22 cellular contexts compared by ENCODE assay signal in the genomic region with DNA sequence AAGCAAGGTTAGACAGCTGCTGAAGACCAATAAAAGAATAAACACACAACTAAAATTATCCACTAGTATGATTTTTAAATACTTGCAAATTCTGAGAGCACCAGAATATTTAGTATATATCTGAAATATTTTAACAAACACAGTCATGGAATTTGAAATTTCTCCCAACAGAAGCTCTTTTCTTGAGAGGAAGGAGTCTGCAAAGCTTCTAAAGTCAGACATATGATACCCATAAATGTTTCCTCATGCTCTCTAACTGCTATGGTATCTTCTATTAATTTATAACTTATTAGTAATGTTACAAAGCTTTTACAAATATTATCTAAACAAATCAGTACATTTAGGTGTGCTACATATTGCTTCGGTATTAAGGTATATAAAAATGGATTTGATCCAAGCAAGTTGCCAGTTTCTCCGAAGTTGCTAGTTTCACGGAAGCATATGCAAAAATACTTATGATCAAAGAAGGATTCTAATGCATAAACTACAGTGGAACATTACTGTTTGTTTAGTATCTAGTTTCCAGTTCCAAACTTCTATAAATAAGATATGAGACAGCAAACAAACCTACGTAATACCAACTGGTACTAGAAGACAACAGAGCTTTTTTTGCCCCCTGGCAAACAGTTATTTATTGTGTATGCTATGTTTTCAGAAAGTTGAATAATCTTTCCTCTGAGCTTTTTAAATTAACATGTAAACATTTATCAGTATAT. TPM values are rescaled to one million over a fixed set of nuclear protein-coding genes. Genes with fewer than 3 reads are reported as not detected.
A peak's percentile ranks its signal among the peaks of the same experiment; 100 is the strongest.
DNase-seq lines count a peak whose midpoint lies in the region; ATAC-seq, FAIRE-seq and TF ChIP-seq lines count a peak whose summit lies in the region.
"Had no signal": no experiment of that assay in that cellular context is flagged by ENCODE, and none has a peak within 500 bp of the region (broad histone marks: within the 10 kb centered on the region; RNA-seq: fewer than 3 reads in every experiment).

No MANE protein-coding gene starts in this region.

- TF ChIP-seq CTCF in SK-N-SH (IDR thresholded peaks at IDR 0.05) = no peak
- TF ChIP-seq CTCF in PC-3 (conservative IDR thresholded peaks at IDR 0.05; ENCODE audit: low read depth, low read length) = no peak

- FAIRE-seq in small intestine (lab: Jason Lieb, UNC) = no peak

- no TSS peak for BruUV-seq in PC-3 (replicated peaks; lab: Mats Ljungman, UMichigan)

- intact Hi-C loops in PC-3 (cut with micrococcal nuclease) = no loop called here

- peaks cover 4 to 8% of the 10 kb centered on the region in 2 experiments; a peak in 3 of 4 replicates for H3K4me1 ChIP-seq in SK-N-SH (ENCODE audit: control insufficient read depth in 1 of 2, insufficient read depth in 2 of 2, low read depth in 1 of 2, low read length in 1 of 2)
- H3K4me1 ChIP-seq in PC-3 (ENCODE audit: insufficient read depth, low read length) = peaks cover 21% of the 10 kb centered on the region
- H3K4me1 ChIP-seq in small intestine (ENCODE audit: control insufficient read depth in 2 of 2, insufficient read depth in 1 of 2, low read depth in 1 of 2, low read length in 1 of 2) = peaks cover 2 to 3% of the 10 kb centered on the region in 2 donors
- H3K4me1 ChIP-seq: breast epithelium had no signal

- no peaks in the 10 kb centered on the region for H3K27me3 ChIP-seq in SK-N-SH (ENCODE audit: insufficient read depth)
- H3K27me3 ChIP-seq in PC-3 (ENCODE audit: low read length) = no peaks in the 10 kb centered on the region
- no peaks in the 10 kb centered on the region for H3K27me3 ChIP-seq in layer of hippocampus (ENCODE audit: control insufficient read depth, insufficient read depth, low read length)
- no peaks in the 10 kb centered on the region for H3K27me3 ChIP-seq in small intestine (ENCODE audit: control insufficient read depth in 2 of 2, insufficient read depth in 2 of 2, low read length in 2 of 2)
- H3K27me3 ChIP-seq: breast epithelium, neutrophil had no signal

- H3K4me3 ChIP-seq in SK-N-SH (ENCODE audit: low read depth in 2 of 2, low read length in 1 of 2) (no peak overlapping the region), PC-3 (ENCODE audit: low read length) (no peak overlapping the region), small intestine (ENCODE audit: low read depth in 1 of 2, low read length in 2 of 2) (no peak overlapping the region)
- H3K4me3 ChIP-seq: breast epithelium had no signal

- H3K9me3 ChIP-seq in SK-N-SH (no peaks in the 10 kb centered on the region), PC-3 (ENCODE audit: low read length) (no peaks in the 10 kb centered on the region), small intestine (ENCODE audit: control insufficient read depth, low read depth) (no peaks in the 10 kb centered on the region)
- H3K9me3 ChIP-seq: breast epithelium, neutrophil had no signal

- no peak overlapping the region for H3K4me2 ChIP-seq in SK-N-SH
- peak overlapping the region; percentile 44 for H3K4me2 ChIP-seq in PC-3 (ENCODE audit: low read length)

- H3K9me2 ChIP-seq in SK-N-SH (no peaks in the 10 kb centered on the region), PC-3 (replicated peaks; ENCODE audit: low read length) (no peaks in the 10 kb centered on the region)

- H3K9ac ChIP-seq in SK-N-SH = no peak overlapping the region
- H3K9ac ChIP-seq in PC-3 (ENCODE audit: low read length) = no peak overlapping the region

- H2AFZ ChIP-seq in SK-N-SH (ENCODE audit: low read depth) = no peak overlapping the region
- H2AFZ ChIP-seq in PC-3 (ENCODE audit: low read length) = no peak overlapping the region

- no peak for DNase-seq in SK-N-SH
- peak; percentile 44 for DNase-seq in PC-3
- peak; percentile 66 for DNase-seq in superior temporal gyrus (ENCODE audit: extremely low spot score)
- no peak for DNase-seq in central memory CD4-positive, alpha-beta T cell
- no peak for DNase-seq in activated T-cell treated with anti-CD3 and anti-CD28 coated beads, Interleukin-2, amount 50 U/mL, for 1 hour
- no peak for DNase-seq in small intestine
- DNase-seq: activated CD4-positive, alpha-beta T cell treated with anti-CD3 and anti-CD28 coated beads for 48 hours; cortex of kidney; effector memory CD8-positive, alpha-beta T cell; erythroblast; naive B cell; NCI-H1105; NCI-H187 treated with DMSO at 0.1 percent for 48 hours; NCI-H748 treated with DMSO at 0.1 percent for 48 hours; SHP77 treated with DMSO at 0.1 percent for 48 hours; WERI-Rb-1 had no signal

- ATAC-seq in SK-N-SH treated with all-trans-retinoic acid at 6 μM for 48 hours = peak; percentile 48; the same call in 1 of the 3 replicates
- ATAC-seq in PC-3 = peak; percentile 81
- ATAC-seq: effector memory CD8-positive, alpha-beta T cell; Panc1; stimulated activated effector memory CD8-positive, alpha-beta T cell treated with anti-CD3 and anti-CD28 coated beads, Interleukin-12 subunit alpha, Interleukin-12 subunit beta, amount 100 ng/mL, for 72 hours had no signal

- CTCF ChIA-PET in SK-N-SH (lab: Yijun Ruan, JAX) = interaction anchor here (0.8 kb wide), 1 partner anchor 186 kb away, joined by 4 read pairs; no protein-coding TSS in a partner anchor
- CTCF ChIA-PET in PC-3 (lab: Charles Lee) = no interaction called here

- TF ChIP-seq EP300 in SK-N-SH (IDR thresholded peaks at IDR 0.05; ENCODE audit: borderline replicate concordance in 1 of 2, low read depth in 1 of 2, low read length in 1 of 2) = no peak

- H3K27ac ChIP-seq in SK-N-SH (ENCODE audit: low read depth in 2 of 2, low read length in 1 of 2) (no peak overlapping the region), PC-3 (ENCODE audit: low read length) (peak overlapping the region; percentile 52), layer of hippocampus (ENCODE audit: low read depth, low read length) (peak overlapping the region; percentile 47), small intestine (ENCODE audit: low read depth in 1 of 2, low read length in 1 of 2) (no peak overlapping the region)
- H3K27ac ChIP-seq: breast epithelium, neutrophil, WERI-Rb-1 had no signal

- H3F3A ChIP-seq in SK-N-SH (replicated peaks; ENCODE audit: insufficient read depth) = no peaks in the 10 kb centered on the region
- no peaks in the 10 kb centered on the region for H3F3A ChIP-seq in PC-3 (ENCODE audit: low read length, unreplicated experiment)

- POLR2A ChIA-PET in SK-N-SH (lab: Yijun Ruan, JAX) = no interaction called here
- POLR2A ChIA-PET in PC-3 (lab: Charles Lee; ENCODE audit: unreplicated experiment) = interaction anchor here (0.5 kb wide), 1 partner anchor 187 kb away, joined by 7 read pairs; no protein-coding TSS in a partner anchor

- no peak for TF ChIP-seq RAD21 in SK-N-SH (IDR thresholded peaks at IDR 0.05; ENCODE audit: low read length)

- H3K79me2 ChIP-seq in SK-N-SH (ENCODE audit: insufficient read depth) = peaks cover 93% of the 10 kb centered on the region
- peaks cover 79% of the 10 kb centered on the region for H3K79me2 ChIP-seq in PC-3 (ENCODE audit: low read length)

- peaks cover 77% of the 10 kb centered on the region for H4K20me1 ChIP-seq in SK-N-SH (ENCODE audit: insufficient read depth)
- H4K20me1 ChIP-seq in PC-3 (ENCODE audit: low read length) = peaks cover 21% of the 10 kb centered on the region

- H3K36me3 ChIP-seq in SK-N-SH (replicated peaks in 1 of 2; ENCODE audit: control insufficient read depth in 1 of 2, insufficient read depth in 2 of 2, low read length in 1 of 2) = peaks cover 0 to 8% of the 10 kb centered on the region in 2 experiments
- no peaks in the 10 kb centered on the region for H3K36me3 ChIP-seq in PC-3 (ENCODE audit: low read depth, low read length)
- no peaks in the 10 kb centered on the region for H3K36me3 ChIP-seq in small intestine (ENCODE audit: control insufficient read depth in 2 of 2, insufficient read depth in 2 of 2, low read length in 2 of 2)
- H3K36me3 ChIP-seq: breast epithelium, neutrophil, WERI-Rb-1 had no signal

- 82% methylated on average over 4 of the region's 4 CpGs for WGBS in SK-N-SH (ENCODE audit: low lambda C conversion rate)
- WGBS in small intestine, 3 donors = 24 to 59% (median 48%) methylated on average over 4 of the region's 4 CpGs

TF ChIP-seq in SK-N-SH treated with all-trans-retinoic acid at 6 μM for 48 hours, 23 proteins besides CTCF, POLR2A, EP300 and RAD21 (continues in another document):
- TF ChIP-seq ZNF70 (CRISPR knock-in tag; IDR thresholded peaks at IDR 0.05) = no peak
- TF ChIP-seq, protein P1, sequence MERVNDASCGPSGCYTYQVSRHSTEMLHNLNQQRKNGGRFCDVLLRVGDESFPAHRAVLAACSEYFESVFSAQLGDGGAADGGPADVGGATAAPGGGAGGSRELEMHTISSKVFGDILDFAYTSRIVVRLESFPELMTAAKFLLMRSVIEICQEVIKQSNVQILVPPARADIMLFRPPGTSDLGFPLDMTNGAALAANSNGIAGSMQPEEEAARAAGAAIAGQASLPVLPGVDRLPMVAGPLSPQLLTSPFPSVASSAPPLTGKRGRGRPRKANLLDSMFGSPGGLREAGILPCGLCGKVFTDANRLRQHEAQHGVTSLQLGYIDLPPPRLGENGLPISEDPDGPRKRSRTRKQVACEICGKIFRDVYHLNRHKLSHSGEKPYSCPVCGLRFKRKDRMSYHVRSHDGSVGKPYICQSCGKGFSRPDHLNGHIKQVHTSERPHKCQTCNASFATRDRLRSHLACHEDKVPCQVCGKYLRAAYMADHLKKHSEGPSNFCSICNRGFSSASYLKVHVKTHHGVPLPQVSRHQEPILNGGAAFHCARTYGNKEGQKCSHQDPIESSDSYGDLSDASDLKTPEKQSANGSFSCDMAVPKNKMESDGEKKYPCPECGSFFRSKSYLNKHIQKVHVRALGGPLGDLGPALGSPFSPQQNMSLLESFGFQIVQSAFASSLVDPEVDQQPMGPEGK (CRISPR knock-in tag; IDR thresholded peaks at IDR 0.05; ENCODE audit: borderline replicate concordance) = no peak

TF ChIP-seq in SK-N-SH, 30 proteins besides CTCF, POLR2A, EP300 and RAD21 (continues in another document):
- TF ChIP-seq, protein P2, sequence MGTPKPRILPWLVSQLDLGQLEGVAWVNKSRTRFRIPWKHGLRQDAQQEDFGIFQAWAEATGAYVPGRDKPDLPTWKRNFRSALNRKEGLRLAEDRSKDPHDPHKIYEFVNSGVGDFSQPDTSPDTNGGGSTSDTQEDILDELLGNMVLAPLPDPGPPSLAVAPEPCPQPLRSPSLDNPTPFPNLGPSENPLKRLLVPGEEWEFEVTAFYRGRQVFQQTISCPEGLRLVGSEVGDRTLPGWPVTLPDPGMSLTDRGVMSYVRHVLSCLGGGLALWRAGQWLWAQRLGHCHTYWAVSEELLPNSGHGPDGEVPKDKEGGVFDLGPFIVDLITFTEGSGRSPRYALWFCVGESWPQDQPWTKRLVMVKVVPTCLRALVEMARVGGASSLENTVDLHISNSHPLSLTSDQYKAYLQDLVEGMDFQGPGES (IDR thresholded peaks at IDR 0.05; ENCODE audit: low read depth, low read length) = no peak
- TF ChIP-seq RXRA (IDR thresholded peaks at IDR 0.05; ENCODE audit: borderline replicate concordance, low read depth) (no peak), TAF1 (IDR thresholded peaks at IDR 0.05; ENCODE audit: borderline replicate concordance, low read depth, low read length) (no peak), SIN3A (IDR thresholded peaks at IDR 0.05; ENCODE audit: borderline replicate concordance, low read depth, low read length) (no peak)

RNA-seq across cellular contexts. Expression of a gene that starts 22.0 kb away (rescaled TPM):
- 2.4 and 3.7 TPM in 2 replicates for polyA plus RNA-seq in SK-N-SH (2012; rRNA removed)
- polyA plus RNA-seq in SK-N-SH (2012; cell fraction: cytosol; rRNA removed) = 3.4 and 3.6 TPM in 2 replicates
- 5.2 and 8.3 TPM in 2 replicates for polyA plus RNA-seq in SK-N-SH (2012; cell fraction: nucleus; rRNA removed)
- 15.1 and 16.3 TPM in 2 replicates for total RNA-seq in PC-3 (2014; rRNA removed)
- polyA plus RNA-seq in small intestine = 1 to 10 TPM; 4.7 to 5.9 (median 5.4) TPM

Comparison
In these comparisons a context has a peak if more than half of its experiments do, and no peak if none do; other contexts are left out.
1. DNase-seq: peak in PC-3 (single experiment) and superior temporal gyrus (single experiment); none in SK-N-SH (single experiment), central memory CD4-positive, alpha-beta T cell (single experiment), activated T-cell treated with anti-CD3 and anti-CD28 coated beads, Interleukin-2, amount 50 U/mL, for 1 hour (single experiment) and small intestine (single experiment).
2. H3K27ac ChIP-seq: peak in PC-3 (single experiment) and layer of hippocampus (single experiment); none in SK-N-SH (0 of 2) and small intestine (0 of 2).